In the genomic region with DNA sequence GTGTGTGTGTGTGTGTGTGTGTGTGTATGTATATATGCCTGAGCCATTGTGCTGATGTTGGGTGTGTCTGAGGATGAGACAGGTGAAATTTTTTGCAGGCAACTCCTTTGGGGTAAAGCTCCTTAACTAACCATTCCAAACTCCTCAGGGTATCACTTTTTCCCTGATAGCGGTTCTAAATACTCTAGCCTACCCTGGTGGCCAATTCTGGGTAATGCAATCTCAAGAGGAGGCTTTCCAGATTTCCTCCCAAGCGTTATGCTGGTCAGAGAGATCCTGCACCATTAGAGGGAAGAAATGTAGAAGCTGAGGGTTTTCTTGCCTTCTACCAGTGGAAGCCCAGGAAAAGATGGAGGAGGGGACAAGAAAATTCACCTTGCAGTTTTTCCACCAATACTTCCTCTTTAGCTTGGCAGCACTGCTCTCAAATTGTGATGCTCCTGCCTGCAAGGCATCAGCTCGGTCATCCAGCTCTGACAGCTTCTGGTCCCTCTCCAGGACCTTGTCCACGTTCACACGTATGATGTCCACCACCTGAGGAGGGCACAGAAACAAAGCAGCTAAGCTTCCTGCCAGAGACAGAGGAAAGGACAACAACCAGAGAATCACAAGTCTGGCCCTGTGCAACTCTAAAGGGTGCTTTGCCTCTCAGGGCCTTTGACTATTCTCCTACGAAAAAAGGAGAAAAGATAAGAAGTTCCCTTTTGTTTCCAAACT, we compare ENCODE assay signal across 9 cellular contexts. TPM values are rescaled to one million over a fixed set of nuclear protein-coding genes. Genes with fewer than 3 reads are reported as not detected.
A peak's percentile ranks its signal among the peaks of the same experiment; 100 is the strongest.
DNase-seq lines count a peak whose midpoint lies in the region; ATAC-seq, FAIRE-seq and TF ChIP-seq lines count a peak whose summit lies in the region.
"Had no signal": no experiment of that assay in that cellular context is flagged by ENCODE, and none has a peak within 500 bp of the region (broad histone marks: within the 10 kb centered on the region; RNA-seq: fewer than 3 reads in every experiment).

No MANE protein-coding gene starts in this region.

- H3K4me1 ChIP-seq in HepG2 (ENCODE audit: insufficient read depth, low read length), result peaks cover 29% of the 10 kb centered on the region
- peaks cover 56% of the 10 kb centered on the region for H3K4me1 ChIP-seq in thymus (ENCODE audit: control insufficient read depth, insufficient read depth, low read length)

- no peak for ATAC-seq in activated CD4-positive, alpha-beta T cell treated with anti-CD3 and anti-CD28 coated beads for 36 hours
- peak; percentile 42; the same call in 2 of the 3 replicates for ATAC-seq in HepG2

- no peaks in the 10 kb centered on the region for H3K27me3 Mint-ChIP-seq in activated CD4-positive, alpha-beta T cell treated with anti-CD3 and anti-CD28 coated beads for 36 hours

- no peaks in the 10 kb centered on the region for H3K9me3 Mint-ChIP-seq in activated CD4-positive, alpha-beta T cell treated with anti-CD3 and anti-CD28 coated beads for 36 hours (ENCODE audit: low read depth)

- no peak overlapping the region for H2AFZ ChIP-seq in HepG2 (ENCODE audit: low read length)

- no peaks in the 10 kb centered on the region for H4K20me1 ChIP-seq in HepG2 (ENCODE audit: insufficient read depth, low read length)

- peaks cover 86% of the 10 kb centered on the region for H3K36me3 Mint-ChIP-seq in activated CD4-positive, alpha-beta T cell treated with anti-CD3 and anti-CD28 coated beads for 36 hours (ENCODE audit: low read depth)

- TF ChIP-seq EP300 in HepG2 (IDR thresholded peaks at IDR 0.05; ENCODE audit: low read depth in 2 of 2, low read length in 2 of 2), result no peak
- TF ChIP-seq EP300 in HepG2 (CRISPR knock-in tag; IDR thresholded peaks at IDR 0.05; ENCODE audit: borderline replicate concordance), result no peak

- no peak overlapping the region for H3K4me3 ChIP-seq in HepG2 (replicated peaks in 1 of 3; ENCODE audit: insufficient read depth in 1 of 3, low read depth in 2 of 3, low read length in 3 of 3)
- H3K4me3 ChIP-seq in thymus (ENCODE audit: low read length), result no peak overlapping the region

- H3K27me3 ChIP-seq in HepG2 (ENCODE audit: control insufficient read depth in 1 of 2, insufficient read depth in 2 of 2, low read length in 2 of 2) (no peaks in the 10 kb centered on the region), thymus (ENCODE audit: control insufficient read depth, insufficient read depth) (no peaks in the 10 kb centered on the region)

- no TSS peak for BruUV-seq in HepG2 (replicated peaks; lab: Mats Ljungman, UMichigan)

- peak; percentile 83 for TF ChIP-seq CTCF in HepG2 (CRISPR knock-in tag; IDR thresholded peaks at IDR 0.05)

- no peak for TF ChIP-seq POLR2A in HepG2 (IDR thresholded peaks at IDR 0.05; ENCODE audit: insufficient read depth in 1 of 2, low read depth in 2 of 2, low read length in 2 of 2)

- H3K4me2 ChIP-seq in HepG2 (ENCODE audit: low read depth, low read length), result no peak overlapping the region

- H3K27ac ChIP-seq in KOPT-K1 (ENCODE audit: low read depth, low read length, poor library complexity, severe bottlenecking) (peak overlapping the region; percentile 13), HepG2 (ENCODE audit: extremely low read length, insufficient read depth, low read length) (no peak overlapping the region), thymus (ENCODE audit: low read depth) (peak overlapping the region; percentile 49)

- TF ChIP-seq RAD21 in HepG2 (CRISPR knock-in tag; IDR thresholded peaks at IDR 0.05), result peak; percentile 80

- H3K79me2 ChIP-seq in HepG2 (ENCODE audit: insufficient read depth, low read length), result no peaks in the 10 kb centered on the region

- DNase-seq in activated CD4-positive, alpha-beta T cell treated with anti-CD3 and anti-CD28 coated beads for 36 hours, result peak; percentile 55
- no peak for DNase-seq in activated CD4-positive, alpha-beta T cell treated with anti-CD3 and anti-CD28 coated beads for 48 hours
- peak; percentile 83 for DNase-seq in SK-MEL-5 (ENCODE audit: low read depth, low spot score)
- DNase-seq in cerebellum (ENCODE audit: low spot score), result peak; percentile 70
- peak; percentile 56 for DNase-seq in HepG2 (ENCODE audit: low spot score)
- no peak for DNase-seq in GM19240 (ENCODE audit: insufficient read length, low spot score)

- CTCF ChIA-PET in activated CD4-positive, alpha-beta T cell treated with anti-CD3 and anti-CD28 coated beads for 36 hours (lab: Charles Lee), result interaction anchor here (0.7 to 8.6 kb wide), 35 partner anchors 9 to 187 kb away, joined by 3 to 200 read pairs (median 5); a partner anchor contains a TSS
- CTCF ChIA-PET in HepG2 (lab: Yijun Ruan, JAX; ENCODE audit: low intra/inter-chr PET ratio, low total read pairs), result interaction anchor here (1.6 to 1.7 kb wide), 2 partner anchors 42 to 142 kb away, joined by 6 to 29 read pairs; no protein-coding TSS in a partner anchor

- H3K36me3 ChIP-seq in KOPT-K1 (ENCODE audit: insufficient read depth, low read length) (peaks cover 73% of the 10 kb centered on the region), HepG2 (replicated peaks in 1 of 2; ENCODE audit: control insufficient read depth in 1 of 2, insufficient read depth in 2 of 2, low read length in 2 of 2) (peaks cover 18 to 31% of the 10 kb centered on the region in 2 experiments), thymus (ENCODE audit: control insufficient read depth, insufficient read depth) (peaks cover 44% of the 10 kb centered on the region)

- H3K27ac Mint-ChIP-seq in activated CD4-positive, alpha-beta T cell treated with anti-CD3 and anti-CD28 coated beads for 36 hours, result peak overlapping the region; percentile 82

- in situ Hi-C loops in SK-MEL-5 (cut with HindIII; ENCODE audit: low pct_unique_long_range_greater_than_20kb, low sequenced_read_pairs) (no loop called here), HepG2 (cut with HindIII; ENCODE audit: extremely low pct_ligation_motif_present, low pct_unique_long_range_greater_than_20kb) (loop anchor here (25.0 kb wide), 1 partner anchor 403 kb away; no protein-coding TSS in a partner anchor)

- H3K4me3 Mint-ChIP-seq in activated CD4-positive, alpha-beta T cell treated with anti-CD3 and anti-CD28 coated beads for 36 hours, result no peak overlapping the region

- peaks cover 84% of the 10 kb centered on the region for H3K4me1 Mint-ChIP-seq in activated CD4-positive, alpha-beta T cell treated with anti-CD3 and anti-CD28 coated beads for 36 hours

- 64% methylated on average over 6 of the region's 6 CpGs for WGBS in HepG2 (ENCODE audit: low lambda C conversion rate)
- 70% methylated on average over 6 of the region's 6 CpGs for WGBS in thymus

- no peak overlapping the region for H3K9ac ChIP-seq in HepG2 (ENCODE audit: insufficient read depth, low read depth, low read length)

- intact Hi-C loops in activated CD4-positive, alpha-beta T cell treated with anti-CD3 and anti-CD28 coated beads for 36 hours (cut with DNase I, micrococcal nuclease), result loop anchor here (1.0 kb wide), 1 partner anchor 42 kb away; no protein-coding TSS in a partner anchor
- intact Hi-C loops in HepG2 (cut with micrococcal nuclease; ENCODE audit: unreplicated experiment), result loop anchor here (1.0 to 10.0 kb wide), 2 partner anchors 42 to 131 kb away; no protein-coding TSS in a partner anchor

- FAIRE-seq in HepG2 (lab: Jason Lieb, UNC), result peak; percentile 78
- FAIRE-seq: endometrium had no signal

- H3K9me3 ChIP-seq in KOPT-K1 (ENCODE audit: insufficient read depth, low read length, poor library complexity, severe bottlenecking), result no peaks in the 10 kb centered on the region
- no peaks in the 10 kb centered on the region for H3K9me3 ChIP-seq in HepG2 (ENCODE audit: low read length)
- H3K9me3 ChIP-seq in thymus (ENCODE audit: control insufficient read depth), result no peaks in the 10 kb centered on the region

- POLR2A ChIA-PET in activated CD4-positive, alpha-beta T cell treated with anti-CD3 and anti-CD28 coated beads for 36 hours (lab: Charles Lee), result interaction anchor here (0.6 to 1.3 kb wide), 4 partner anchors 21 to 72 kb away, joined by 3 to 4 read pairs (median 3); a partner anchor contains a TSS
- POLR2A ChIA-PET in HepG2 (lab: Yijun Ruan, JAX), result interaction anchor here (0.7 to 1.6 kb wide), 9 partner anchors 13 to 144 kb away, joined by 3 to 5 read pairs (median 3); a partner anchor contains a TSS

RNA-seq across cellular contexts. Expression of a gene that starts 4.9 kb away (rescaled TPM):
- 10 to 100 TPM; 34.5 to 52.3 TPM for total RNA-seq in activated CD4-positive, alpha-beta T cell treated with anti-CD3 and anti-CD28 coated beads for 36 hours
- 0.59 and 2.7 TPM in 2 replicates for total RNA-seq in SK-MEL-5 (2014; rRNA removed; shearing (Covaris generic))
- 0.70 and 2.7 TPM in 2 replicates for polyA plus RNA-seq in SK-MEL-5 (2015; cell fraction: cytosol; rRNA removed)
- polyA plus RNA-seq in SK-MEL-5 (2015; cell fraction: nucleus; rRNA removed), result 85.1 and 91.7 TPM in 2 replicates
- total RNA-seq in cerebellum (10.5 TPM), HepG2 (2016; rRNA removed; fragmentation: Illumina TruSeq; extraction: Trizol) (0.45 and 2.5 TPM in 2 replicates)
- 0.81 TPM in 1 of 2 replicates, not detected in the other for total RNA-seq in HepG2 (2016; cell fraction: cytosol; rRNA removed; fragmentation: Illumina TruSeq; extraction: Trizol; ENCODE audit: low read depth)
- 0.97 and 3.1 TPM in 2 replicates for total RNA-seq in HepG2 (2016; cell fraction: insoluble cytoplasmic fraction; rRNA removed; fragmentation: Illumina TruSeq; extraction: Trizol)
- 0.59 and 0.68 TPM in 2 replicates for total RNA-seq in HepG2 (2016; cell fraction: membrane; rRNA removed; fragmentation: Illumina TruSeq; extraction: Trizol)
- 5.5 and 5.9 TPM in 2 replicates for total RNA-seq in HepG2 (2016; cell fraction: nucleus; rRNA removed; fragmentation: Illumina TruSeq; extraction: Trizol)
- polyA plus RNA-seq in HepG2 (2011; rRNA removed) (7.4 and 8.0 TPM in 2 replicates), thymus (17.2 TPM)
- polyA plus RNA-seq in HepG2 (2011; cell fraction: cytosol; rRNA removed), result 2.5 and 2.8 TPM in 2 replicates
- 25.6 and 29.4 TPM in 2 replicates for polyA plus RNA-seq in HepG2 (2011; cell fraction: nucleus; rRNA removed)
- 3.2 and 3.5 TPM in 2 replicates for polyA plus RNA-seq in HepG2 (2012)
- 0.18 and 0.24 TPM in 2 replicates for polyA plus RNA-seq in HepG2 (2016; cell fraction: cytosol; fragmentation: Illumina TruSeq; extraction: Trizol; ENCODE audit: low read depth)
- polyA plus RNA-seq in HepG2 (2016; cell fraction: insoluble cytoplasmic fraction; fragmentation: Illumina TruSeq; extraction: Trizol; ENCODE audit: low read depth), result 1.4 and 2.2 TPM in 2 replicates
- polyA plus RNA-seq in HepG2 (2016; cell fraction: membrane; fragmentation: Illumina TruSeq; extraction: Trizol; ENCODE audit: low read depth), result 0.49 and 0.91 TPM in 2 replicates
- 12.1 and 15.4 TPM in 2 replicates for polyA plus RNA-seq in HepG2 (2016; cell fraction: nucleus; fragmentation: Illumina TruSeq; extraction: Trizol; ENCODE audit: insufficient read depth, low read depth)
- polyA minus RNA-seq in HepG2 (2011; rRNA and poly(A)+ RNA removed; ENCODE audit: low replicate concordance), result 5.9 and 16.5 TPM in 2 replicates
- 0.99 and 1.8 TPM in 2 replicates for polyA minus RNA-seq in HepG2 (2011; cell fraction: cytosol; rRNA and poly(A)+ RNA removed)
- 9.4 and 13.9 TPM in 2 replicates for polyA minus RNA-seq in HepG2 (2011; cell fraction: nucleus; rRNA and poly(A)+ RNA removed)

RNA-seq across cellular contexts. Expression of a gene that starts 13.8 kb away (rescaled TPM):
- total RNA-seq in activated CD4-positive, alpha-beta T cell treated with anti-CD3 and anti-CD28 coated beads for 36 hours, result 10 to 100 TPM; 27.4 to 40.8 TPM
- 24.1 and 31.2 TPM in 2 replicates for total RNA-seq in SK-MEL-5 (2014; rRNA removed; shearing (Covaris generic))
- 36.7 and 42.6 TPM in 2 replicates for polyA plus RNA-seq in SK-MEL-5 (2015; cell fraction: cytosol; rRNA removed)
- polyA plus RNA-seq in SK-MEL-5 (2015; cell fraction: nucleus; rRNA removed), result 18.5 and 30.5 TPM in 2 replicates
- total RNA-seq in cerebellum, result 3.1 TPM
- 3.2 and 10.0 TPM in 2 replicates for total RNA-seq in HepG2 (2016; rRNA removed; fragmentation: Illumina TruSeq; extraction: Trizol)
- total RNA-seq in HepG2 (2016; cell fraction: cytosol; rRNA removed; fragmentation: Illumina TruSeq; extraction: Trizol; ENCODE audit: low read depth), result 1.6 and 1.7 TPM in 2 replicates
- total RNA-seq in HepG2 (2016; cell fraction: insoluble cytoplasmic fraction; rRNA removed; fragmentation: Illumina TruSeq; extraction: Trizol), result 3.4 and 9.9 TPM in 2 replicates
- 1.8 and 2.5 TPM in 2 replicates for total RNA-seq in HepG2 (2016; cell fraction: membrane; rRNA removed; fragmentation: Illumina TruSeq; extraction: Trizol)
- total RNA-seq in HepG2 (2016; cell fraction: nucleus; rRNA removed; fragmentation: Illumina TruSeq; extraction: Trizol), result 9.2 and 10.0 TPM in 2 replicates
- polyA plus RNA-seq in HepG2 (2011; rRNA removed), result 14.0 and 14.5 TPM in 2 replicates
- 10.0 and 15.1 TPM in 2 replicates for polyA plus RNA-seq in HepG2 (2011; cell fraction: cytosol; rRNA removed)
- 23.3 and 24.2 TPM in 2 replicates for polyA plus RNA-seq in HepG2 (2011; cell fraction: nucleus; rRNA removed)
- polyA plus RNA-seq in HepG2 (2012), result 4.2 and 4.3 TPM in 2 replicates
- 1.7 TPM in 2 replicates for polyA plus RNA-seq in HepG2 (2016; cell fraction: cytosol; fragmentation: Illumina TruSeq; extraction: Trizol; ENCODE audit: low read depth)
- 3.3 and 4.4 TPM in 2 replicates for polyA plus RNA-seq in HepG2 (2016; cell fraction: insoluble cytoplasmic fraction; fragmentation: Illumina TruSeq; extraction: Trizol; ENCODE audit: low read depth)
- 2.9 and 3.9 TPM in 2 replicates for polyA plus RNA-seq in HepG2 (2016; cell fraction: membrane; fragmentation: Illumina TruSeq; extraction: Trizol; ENCODE audit: low read depth)
- polyA plus RNA-seq in HepG2 (2016; cell fraction: nucleus; fragmentation: Illumina TruSeq; extraction: Trizol; ENCODE audit: insufficient read depth, low read depth), result 12.3 and 14.0 TPM in 2 replicates
- polyA minus RNA-seq in HepG2 (2011; rRNA and poly(A)+ RNA removed; ENCODE audit: low replicate concordance), result 0.84 and 17.6 TPM in 2 replicates
- polyA minus RNA-seq in HepG2 (2011; cell fraction: cytosol; rRNA and poly(A)+ RNA removed), result 3.3 and 3.5 TPM in 2 replicates
- 14.5 and 16.5 TPM in 2 replicates for polyA minus RNA-seq in HepG2 (2011; cell fraction: nucleus; rRNA and poly(A)+ RNA removed)
- 28.6 TPM for polyA plus RNA-seq in thymus

RNA-seq across cellular contexts. Expression of a gene that starts 20.9 kb away (rescaled TPM):
- total RNA-seq in activated CD4-positive, alpha-beta T cell treated with anti-CD3 and anti-CD28 coated beads for 36 hours, result 100 to 1,000 TPM in 1 of 2 experiments, 10 to 100 TPM in 1; 85.4 to 116 TPM
- total RNA-seq in SK-MEL-5 (2014; rRNA removed; shearing (Covaris generic)), result not detected in 2 replicates
- polyA plus RNA-seq in SK-MEL-5 (2015; cell fraction: cytosol; rRNA removed), result not detected in 2 replicates
- not detected in 2 replicates for polyA plus RNA-seq in SK-MEL-5 (2015; cell fraction: nucleus; rRNA removed)
- total RNA-seq in cerebellum (not detected), HepG2 (2016; rRNA removed; fragmentation: Illumina TruSeq; extraction: Trizol) (not detected in 2 replicates)
- total RNA-seq in HepG2 (2016; cell fraction: cytosol; rRNA removed; fragmentation: Illumina TruSeq; extraction: Trizol; ENCODE audit: low read depth), result not detected in 2 replicates
- not detected in 2 replicates for total RNA-seq in HepG2 (2016; cell fraction: insoluble cytoplasmic fraction; rRNA removed; fragmentation: Illumina TruSeq; extraction: Trizol)
- total RNA-seq in HepG2 (2016; cell fraction: membrane; rRNA removed; fragmentation: Illumina TruSeq; extraction: Trizol), result not detected in 2 replicates
- not detected in 2 replicates for total RNA-seq in HepG2 (2016; cell fraction: nucleus; rRNA removed; fragmentation: Illumina TruSeq; extraction: Trizol)
- polyA plus RNA-seq in HepG2 (2011; rRNA removed) (0.12 and 0.18 TPM in 2 replicates), thymus (75.4 TPM)
- 0.05 and 0.15 TPM in 2 replicates for polyA plus RNA-seq in HepG2 (2011; cell fraction: cytosol; rRNA removed)
- polyA plus RNA-seq in HepG2 (2011; cell fraction: nucleus; rRNA removed), result not detected in 2 replicates
- 0.17 TPM in 1 of 2 replicates, not detected in the other for polyA plus RNA-seq in HepG2 (2012)
- polyA plus RNA-seq in HepG2 (2016; cell fraction: cytosol; fragmentation: Illumina TruSeq; extraction: Trizol; ENCODE audit: low read depth), result not detected in 2 replicates
- not detected in 2 replicates for polyA plus RNA-seq in HepG2 (2016; cell fraction: insoluble cytoplasmic fraction; fragmentation: Illumina TruSeq; extraction: Trizol; ENCODE audit: low read depth)
- polyA plus RNA-seq in HepG2 (2016; cell fraction: membrane; fragmentation: Illumina TruSeq; extraction: Trizol; ENCODE audit: low read depth), result not detected in 2 replicates
- not detected in 2 replicates for polyA plus RNA-seq in HepG2 (2016; cell fraction: nucleus; fragmentation: Illumina TruSeq; extraction: Trizol; ENCODE audit: insufficient read depth, low read depth)
- polyA minus RNA-seq in HepG2 (2011; rRNA and poly(A)+ RNA removed; ENCODE audit: low replicate concordance), result 0.18 and 0.23 TPM in 2 replicates
- not detected in 2 replicates for polyA minus RNA-seq in HepG2 (2011; cell fraction: cytosol; rRNA and poly(A)+ RNA removed)
- polyA minus RNA-seq in HepG2 (2011; cell fraction: nucleus; rRNA and poly(A)+ RNA removed), result not detected in 2 replicates

RNA-seq across cellular contexts. Expression of a gene that starts 27.4 kb away (rescaled TPM):
- total RNA-seq in activated CD4-positive, alpha-beta T cell treated with anti-CD3 and anti-CD28 coated beads for 36 hours, result 100 to 1,000 TPM; 232 to 275 TPM
- 252 and 261 TPM in 2 replicates for total RNA-seq in SK-MEL-5 (2014; rRNA removed; shearing (Covaris generic))
- polyA plus RNA-seq in SK-MEL-5 (2015; cell fraction: cytosol; rRNA removed), result 92.9 and 155 TPM in 2 replicates
- polyA plus RNA-seq in SK-MEL-5 (2015; cell fraction: nucleus; rRNA removed), result 13.1 and 18.8 TPM in 2 replicates
- total RNA-seq in cerebellum, result 22.6 TPM
- 278 and 343 TPM in 2 replicates for total RNA-seq in HepG2 (2016; rRNA removed; fragmentation: Illumina TruSeq; extraction: Trizol)
- total RNA-seq in HepG2 (2016; cell fraction: cytosol; rRNA removed; fragmentation: Illumina TruSeq; extraction: Trizol; ENCODE audit: low read depth), result 189 and 218 TPM in 2 replicates
- total RNA-seq in HepG2 (2016; cell fraction: insoluble cytoplasmic fraction; rRNA removed; fragmentation: Illumina TruSeq; extraction: Trizol), result 286 and 361 TPM in 2 replicates
- 199 and 207 TPM in 2 replicates for total RNA-seq in HepG2 (2016; cell fraction: membrane; rRNA removed; fragmentation: Illumina TruSeq; extraction: Trizol)
- 80.6 and 104 TPM in 2 replicates for total RNA-seq in HepG2 (2016; cell fraction: nucleus; rRNA removed; fragmentation: Illumina TruSeq; extraction: Trizol)
- polyA plus RNA-seq in HepG2 (2011; rRNA removed), result 52.5 and 64.8 TPM in 2 replicates
- 82.5 and 89.0 TPM in 2 replicates for polyA plus RNA-seq in HepG2 (2011; cell fraction: cytosol; rRNA removed)
- polyA plus RNA-seq in HepG2 (2011; cell fraction: nucleus; rRNA removed), result 20.2 and 20.8 TPM in 2 replicates
- 128 and 181 TPM in 2 replicates for polyA plus RNA-seq in HepG2 (2012)
- polyA plus RNA-seq in HepG2 (2016; cell fraction: cytosol; fragmentation: Illumina TruSeq; extraction: Trizol; ENCODE audit: low read depth), result 188 and 220 TPM in 2 replicates
- 342 and 349 TPM in 2 replicates for polyA plus RNA-seq in HepG2 (2016; cell fraction: insoluble cytoplasmic fraction; fragmentation: Illumina TruSeq; extraction: Trizol; ENCODE audit: low read depth)
- polyA plus RNA-seq in HepG2 (2016; cell fraction: membrane; fragmentation: Illumina TruSeq; extraction: Trizol; ENCODE audit: low read depth), result 177 and 178 TPM in 2 replicates
- 114 and 136 TPM in 2 replicates for polyA plus RNA-seq in HepG2 (2016; cell fraction: nucleus; fragmentation: Illumina TruSeq; extraction: Trizol; ENCODE audit: insufficient read depth, low read depth)
- polyA minus RNA-seq in HepG2 (2011; rRNA and poly(A)+ RNA removed; ENCODE audit: low replicate concordance), result 25.3 and 67.0 TPM in 2 replicates
- polyA minus RNA-seq in HepG2 (2011; cell fraction: cytosol; rRNA and poly(A)+ RNA removed), result 12.4 and 18.6 TPM in 2 replicates
- polyA minus RNA-seq in HepG2 (2011; cell fraction: nucleus; rRNA and poly(A)+ RNA removed), result 10.1 and 13.3 TPM in 2 replicates
- polyA plus RNA-seq in thymus, result 136 TPM

RNA-seq across cellular contexts. Expression of a gene that starts 28.3 kb away (rescaled TPM):
- 100 to 1,000 TPM; 199 to 210 TPM for total RNA-seq in activated CD4-positive, alpha-beta T cell treated with anti-CD3 and anti-CD28 coated beads for 36 hours
- 53.5 and 56.4 TPM in 2 replicates for total RNA-seq in SK-MEL-5 (2014; rRNA removed; shearing (Covaris generic))
- 87.3 and 123 TPM in 2 replicates for polyA plus RNA-seq in SK-MEL-5 (2015; cell fraction: cytosol; rRNA removed)
- 75.3 and 84.0 TPM in 2 replicates for polyA plus RNA-seq in SK-MEL-5 (2015; cell fraction: nucleus; rRNA removed)
- total RNA-seq in cerebellum (22.3 TPM), HepG2 (2016; rRNA removed; fragmentation: Illumina TruSeq; extraction: Trizol) (65.6 and 100 TPM in 2 replicates)
- total RNA-seq in HepG2 (2016; cell fraction: cytosol; rRNA removed; fragmentation: Illumina TruSeq; extraction: Trizol; ENCODE audit: low read depth), result 7.2 and 7.6 TPM in 2 replicates
- total RNA-seq in HepG2 (2016; cell fraction: insoluble cytoplasmic fraction; rRNA removed; fragmentation: Illumina TruSeq; extraction: Trizol), result 68.5 and 86.5 TPM in 2 replicates
- total RNA-seq in HepG2 (2016; cell fraction: membrane; rRNA removed; fragmentation: Illumina TruSeq; extraction: Trizol), result 25.1 and 25.2 TPM in 2 replicates
- total RNA-seq in HepG2 (2016; cell fraction: nucleus; rRNA removed; fragmentation: Illumina TruSeq; extraction: Trizol), result 57.8 and 60.8 TPM in 2 replicates
- polyA plus RNA-seq in HepG2 (2011; rRNA removed) (42.8 and 51.1 TPM in 2 replicates), thymus (18.8 TPM)
- 32.2 and 41.0 TPM in 2 replicates for polyA plus RNA-seq in HepG2 (2011; cell fraction: cytosol; rRNA removed)
- polyA plus RNA-seq in HepG2 (2011; cell fraction: nucleus; rRNA removed), result 46.7 and 50.4 TPM in 2 replicates
- 31.0 and 53.6 TPM in 2 replicates for polyA plus RNA-seq in HepG2 (2012)
- polyA plus RNA-seq in HepG2 (2016; cell fraction: cytosol; fragmentation: Illumina TruSeq; extraction: Trizol; ENCODE audit: low read depth), result 3.4 and 4.5 TPM in 2 replicates
- polyA plus RNA-seq in HepG2 (2016; cell fraction: insoluble cytoplasmic fraction; fragmentation: Illumina TruSeq; extraction: Trizol; ENCODE audit: low read depth), result 56.7 and 71.7 TPM in 2 replicates
- polyA plus RNA-seq in HepG2 (2016; cell fraction: membrane; fragmentation: Illumina TruSeq; extraction: Trizol; ENCODE audit: low read depth), result 12.3 and 13.7 TPM in 2 replicates
- polyA plus RNA-seq in HepG2 (2016; cell fraction: nucleus; fragmentation: Illumina TruSeq; extraction: Trizol; ENCODE audit: insufficient read depth, low read depth), result 73.7 and 78.3 TPM in 2 replicates
- polyA minus RNA-seq in HepG2 (2011; rRNA and poly(A)+ RNA removed; ENCODE audit: low replicate concordance), result 92.8 and 252 TPM in 2 replicates
- 51.6 and 71.6 TPM in 2 replicates for polyA minus RNA-seq in HepG2 (2011; cell fraction: cytosol; rRNA and poly(A)+ RNA removed)
- 62.8 and 68.9 TPM in 2 replicates for polyA minus RNA-seq in HepG2 (2011; cell fraction: nucleus; rRNA and poly(A)+ RNA removed)

Comparison
In these comparisons a context has a peak if more than half of its experiments do, and no peak if none do; other contexts are left out.
1. DNase-seq: peak in activated CD4-positive, alpha-beta T cell treated with anti-CD3 and anti-CD28 coated beads for 36 hours (single experiment), SK-MEL-5 (single experiment), cerebellum (single experiment) and HepG2 (single experiment); none in activated CD4-positive, alpha-beta T cell treated with anti-CD3 and anti-CD28 coated beads for 48 hours (single experiment) and GM19240 (single experiment).
2. RNA of a gene that starts 20.9 kb away (total RNA-seq): 85.4 to 116 TPM in activated CD4-positive, alpha-beta T cell treated with anti-CD3 and anti-CD28 coated beads for 36 hours; not detected in cerebellum (single experiment), not detected in SK-MEL-5 and not detected in HepG2; every median in the first group is over 10 times any median in the second.